ENCODE assay signal across 8 cellular contexts in the genomic region with DNA sequence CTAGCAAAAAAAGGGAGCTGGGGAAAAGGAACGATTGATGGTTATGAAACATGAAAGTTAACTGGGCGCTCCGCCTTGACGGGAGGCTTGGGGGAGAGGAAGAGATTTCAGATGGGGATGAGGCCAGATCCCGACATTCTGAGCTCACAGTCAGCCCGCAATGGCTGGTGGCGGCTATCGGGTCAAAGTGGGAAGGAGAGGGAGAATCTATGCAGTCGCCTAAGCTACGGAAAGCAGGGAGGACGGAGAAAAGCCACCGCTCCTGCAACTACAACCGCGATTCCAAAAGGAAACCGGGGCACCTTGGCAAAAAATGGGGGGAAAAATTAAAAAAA. TPM values are rescaled to one million over a fixed set of nuclear protein-coding genes. Genes with fewer than 3 reads are reported as not detected.
A peak's percentile ranks its signal among the peaks of the same experiment; 100 is the strongest.
DNase-seq lines count a peak whose midpoint lies in the region; ATAC-seq and TF ChIP-seq lines count a peak whose summit lies in the region.

No MANE protein-coding gene starts in this region.

- peaks cover 70% of the 10 kb centered on the region for H3K4me1 Mint-ChIP-seq in activated B cell treated with CpG ODN at 0.5 μM for 24 hours

- intact Hi-C loops in activated B cell treated with CpG ODN at 0.5 μM for 24 hours (cut with micrococcal nuclease) (loop anchor here (2.0 to 10.0 kb wide), 8 partner anchors 38 to 1150 kb away; partner anchors contain the start of genes CCDC92, CDK2AP1, DENR and KNTC1), left cardiac atrium (cut with DNase I) (loop anchor here (5.0 to 10.0 kb wide), 2 partner anchors 188 to 255 kb away; partner anchors contain the start of gene OGFOD2 (in 1 of the 2))

- peak; percentile 68 for DNase-seq in NCI-H526 treated with DMSO at 0.1 percent for 48 hours (lab: John Stamatoyannopoulos, UW)
- no peak for DNase-seq in NCI-H526 (lab: John Stamatoyannopoulos, UW)
- DNase-seq in activated B cell treated with CpG ODN at 0.5 μM for 24 hours: no peak
- no peak for DNase-seq in left cardiac atrium
- DNase-seq in islet precursor cell: no peak
- DNase-seq in MV-4-11 (lab: John Stamatoyannopoulos, UW): no peak
- no peak for DNase-seq in central memory CD4-positive, alpha-beta T cell

- CTCF ChIA-PET in activated B cell treated with CpG ODN at 0.5 μM for 24 hours (lab: Charles Lee): interaction anchor here (1.2 to 4.9 kb wide), 3 partner anchors 148 to 259 kb away, joined by 3 to 42 read pairs (median 7); no protein-coding TSS in a partner anchor

- H3K9me3 ChIP-seq in skeletal muscle satellite cell (replicated peaks; ENCODE audit: low read length): no peaks in the 10 kb centered on the region

- peak overlapping the region; percentile 86 for H3K9ac ChIP-seq in skeletal muscle satellite cell (ENCODE audit: low read depth, low read length)

- H3K4me2 ChIP-seq in skeletal muscle satellite cell (ENCODE audit: low read length): peak overlapping the region; percentile 88

- ATAC-seq in activated B cell treated with CpG ODN at 0.5 μM for 24 hours (ENCODE audit: low read depth): no peak
- ATAC-seq in left cardiac atrium: peak; percentile 10 to 11

- peaks cover 23% of the 10 kb centered on the region for H3K36me3 Mint-ChIP-seq in activated B cell treated with CpG ODN at 0.5 μM for 24 hours (ENCODE audit: low read depth)

- H3K27me3 ChIP-seq in skeletal muscle satellite cell (ENCODE audit: control insufficient read depth, insufficient read depth, low read length): no peaks in the 10 kb centered on the region

- H3K4me1 ChIP-seq in skeletal muscle satellite cell (ENCODE audit: control insufficient read depth, insufficient read depth, low read length): peaks cover 18% of the 10 kb centered on the region

- POLR2A ChIA-PET in activated B cell treated with CpG ODN at 0.5 μM for 24 hours (lab: Charles Lee): interaction anchor here (0.6 to 3.1 kb wide), 68 partner anchors 8 to 1831 kb away, joined by 3 to 53 read pairs (median 5); partner anchors contain the start of genes ABCB9, ARL6IP4, ATP6V0A2 and DDX55

- no peak for TF ChIP-seq CTCF in activated B cell treated with CpG ODN at 0.5 μM for 24 hours (IDR thresholded peaks at IDR 0.05)

- peak overlapping the region; percentile 81 for H3K4me3 ChIP-seq in skeletal muscle satellite cell (ENCODE audit: low read length)

- no peaks in the 10 kb centered on the region for H3K36me3 ChIP-seq in skeletal muscle satellite cell (ENCODE audit: insufficient read depth, low read length)

- H3K27me3 Mint-ChIP-seq in activated B cell treated with CpG ODN at 0.5 μM for 24 hours: peaks cover 3% of the 10 kb centered on the region

- peak overlapping the region; percentile 98 for H3K4me3 Mint-ChIP-seq in activated B cell treated with CpG ODN at 0.5 μM for 24 hours

- H3K27ac Mint-ChIP-seq in activated B cell treated with CpG ODN at 0.5 μM for 24 hours: peak overlapping the region; percentile 98

- no peaks in the 10 kb centered on the region for H3K9me3 Mint-ChIP-seq in activated B cell treated with CpG ODN at 0.5 μM for 24 hours

RNA-seq across cellular contexts. Expression of gene MPHOSPH9, which starts 0.5 kb away (rescaled TPM):
- total RNA-seq in activated B cell treated with CpG ODN at 0.5 μM for 24 hours (37.3 and 47.2 TPM in 2 replicates), left cardiac atrium (10 to 100 TPM; 23.4 to 27.9 TPM)
- 27.9 and 28.8 TPM in 2 replicates for total RNA-seq in skeletal muscle satellite cell (2012; rRNA removed)

RNA-seq across cellular contexts. Expression of gene MTRFR, which starts 0.8 kb away (rescaled TPM):
- total RNA-seq in activated B cell treated with CpG ODN at 0.5 μM for 24 hours (23.5 and 23.6 TPM in 2 replicates), left cardiac atrium (10 to 100 TPM in 1 of 2 donors, 1 to 10 TPM in 1; 8.1 to 10.9 TPM)
- total RNA-seq in skeletal muscle satellite cell (2012; rRNA removed): 4.6 and 8.6 TPM in 2 replicates

RNA-seq across cellular contexts. Expression of gene CDK2AP1, which starts 39.2 kb away (rescaled TPM):
- total RNA-seq in activated B cell treated with CpG ODN at 0.5 μM for 24 hours: 9.1 and 11.9 TPM in 2 replicates
- 10 to 100 TPM; 96.6 to 97.7 TPM for total RNA-seq in left cardiac atrium
- total RNA-seq in skeletal muscle satellite cell (2012; rRNA removed): 145 and 216 TPM in 2 replicates
